In the genomic region with DNA sequence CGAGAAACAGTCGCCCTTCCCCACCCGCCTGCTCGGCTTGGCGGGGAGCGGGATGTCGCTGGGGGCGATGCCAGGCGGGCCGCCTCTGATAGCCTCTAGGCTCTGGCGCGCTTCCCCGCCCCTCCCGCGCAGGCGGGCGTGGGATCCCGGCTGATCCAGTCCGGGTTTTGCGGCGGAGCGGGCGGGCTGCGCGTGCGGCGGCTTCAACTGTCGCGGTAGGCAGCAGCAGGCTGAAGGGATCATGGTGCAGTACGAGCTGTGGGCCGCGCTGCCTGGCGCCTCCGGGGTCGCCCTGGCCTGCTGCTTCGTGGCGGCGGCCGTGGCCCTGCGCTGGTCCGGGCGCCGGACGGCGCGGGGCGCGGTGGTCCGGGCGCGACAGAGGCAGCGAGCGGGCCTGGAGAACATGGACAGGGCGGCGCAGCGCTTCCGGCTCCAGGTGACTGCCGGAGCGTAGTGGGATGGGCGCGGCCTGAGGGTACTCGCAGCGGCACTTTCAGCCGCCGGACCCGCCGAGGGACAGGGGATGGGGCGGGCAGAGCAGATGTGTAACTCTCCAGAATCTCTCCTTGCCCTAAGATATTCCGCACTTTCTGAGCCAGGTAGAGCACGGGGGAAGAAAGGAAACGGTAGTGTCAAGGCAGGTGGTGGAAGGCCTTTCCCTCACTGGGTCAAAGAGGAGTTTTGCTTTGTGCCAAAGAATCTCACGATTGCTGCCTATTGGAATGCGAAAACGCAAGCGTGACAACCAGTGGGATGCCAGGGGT, we compare ENCODE assay signal across 8 cellular contexts.
DNase-seq lines count a peak whose midpoint lies in the region; ATAC-seq and TF ChIP-seq lines count a peak whose summit lies in the region.

Gene FAAH, plus strand, starts transcription at position 210 of the 764 bp plus-strand sequence. Its CDS starts 32 bp downstream, at position 242.

- TF ChIP-seq CTCF in AG10803 (conservative IDR thresholded peaks at IDR 0.05; ENCODE audit: low read length), result no peak

- H3K9me3 Mint-ChIP-seq in effector memory CD8-positive, alpha-beta T cell, result no peaks in the 10 kb centered on the region
- H3K9me3 Mint-ChIP-seq in memory B cell, result peaks cover 13% of the 10 kb centered on the region

- no peak within 1 kb of the TSS for H3K27ac Mint-ChIP-seq in effector memory CD8-positive, alpha-beta T cell
- no peak within 1 kb of the TSS for H3K27ac Mint-ChIP-seq in memory B cell

- H3K36me3 Mint-ChIP-seq in effector memory CD8-positive, alpha-beta T cell (ENCODE audit: insufficient read depth), result peaks cover 3% of the 10 kb centered on the region
- H3K36me3 Mint-ChIP-seq in memory B cell, result peaks cover 13% of the 10 kb centered on the region

- peak; percentile 43 for DNase-seq in AG10803 (ENCODE audit: low read depth)
- DNase-seq in HuH-7 (ENCODE audit: low spot score), result peak; percentile 83
- DNase-seq in activated CD8-positive, alpha-beta memory T cell treated with anti-CD3 and anti-CD28 coated beads for 24 hours, result peak; percentile 73
- DNase-seq in effector memory CD8-positive, alpha-beta T cell, result peak in 1 of 3 experiments; percentile 24
- DNase-seq in memory B cell (ENCODE audit: low spot score in 2 of 2), result no peak
- peak; percentile 6 for DNase-seq in stimulated activated CD8-positive, alpha-beta memory T cell treated with anti-CD3 and anti-CD28 coated beads, Interleukin-15, amount 100 ng/mL, for 1 hour (ENCODE audit: low read depth)

- peak; percentile 75 for ATAC-seq in effector memory CD8-positive, alpha-beta T cell (replicated peaks)
- ATAC-seq in memory B cell (ENCODE audit: low read depth) (peak; percentile 56), GM21723 (IDR thresholded peaks at IDR 0.05; ENCODE audit: unreplicated experiment) (no peak), HG02759 (IDR thresholded peaks at IDR 0.05; ENCODE audit: unreplicated experiment) (no peak)

- peaks cover 0 to 3% of the 10 kb centered on the region in 2 donors for H3K4me1 Mint-ChIP-seq in effector memory CD8-positive, alpha-beta T cell (ENCODE audit: low read depth in 2 of 2)
- peaks cover 3% of the 10 kb centered on the region for H3K4me1 Mint-ChIP-seq in memory B cell

- peak within 1 kb of the TSS; percentile 40 for H3K4me3 ChIP-seq in AG10803 (ENCODE audit: low read length)

- peak within 1 kb of the TSS; percentile 51 to 65 for H3K4me3 Mint-ChIP-seq in effector memory CD8-positive, alpha-beta T cell
- peak within 1 kb of the TSS; percentile 61 for H3K4me3 Mint-ChIP-seq in memory B cell

- H3K27me3 Mint-ChIP-seq in effector memory CD8-positive, alpha-beta T cell, result peaks cover 41 to 46% of the 10 kb centered on the region in 2 donors
- H3K27me3 Mint-ChIP-seq in memory B cell, result peaks cover 23% of the 10 kb centered on the region

Comparison
In these comparisons a context has a peak if more than half of its experiments do, and no peak if none do; other contexts are left out.
1. DNase-seq: peak in AG10803 (single experiment), HuH-7 (single experiment), activated CD8-positive, alpha-beta memory T cell treated with anti-CD3 and anti-CD28 coated beads for 24 hours (single experiment) and stimulated activated CD8-positive, alpha-beta memory T cell treated with anti-CD3 and anti-CD28 coated beads, Interleukin-15, amount 100 ng/mL, for 1 hour (single experiment); none in memory B cell (0 of 2).
2. ATAC-seq: peak in effector memory CD8-positive, alpha-beta T cell (single experiment) and memory B cell (single experiment); none in GM21723 (single experiment) and HG02759 (single experiment).